Comparison of ENCODE assay signal across 8 cellular contexts in the genomic region with DNA sequence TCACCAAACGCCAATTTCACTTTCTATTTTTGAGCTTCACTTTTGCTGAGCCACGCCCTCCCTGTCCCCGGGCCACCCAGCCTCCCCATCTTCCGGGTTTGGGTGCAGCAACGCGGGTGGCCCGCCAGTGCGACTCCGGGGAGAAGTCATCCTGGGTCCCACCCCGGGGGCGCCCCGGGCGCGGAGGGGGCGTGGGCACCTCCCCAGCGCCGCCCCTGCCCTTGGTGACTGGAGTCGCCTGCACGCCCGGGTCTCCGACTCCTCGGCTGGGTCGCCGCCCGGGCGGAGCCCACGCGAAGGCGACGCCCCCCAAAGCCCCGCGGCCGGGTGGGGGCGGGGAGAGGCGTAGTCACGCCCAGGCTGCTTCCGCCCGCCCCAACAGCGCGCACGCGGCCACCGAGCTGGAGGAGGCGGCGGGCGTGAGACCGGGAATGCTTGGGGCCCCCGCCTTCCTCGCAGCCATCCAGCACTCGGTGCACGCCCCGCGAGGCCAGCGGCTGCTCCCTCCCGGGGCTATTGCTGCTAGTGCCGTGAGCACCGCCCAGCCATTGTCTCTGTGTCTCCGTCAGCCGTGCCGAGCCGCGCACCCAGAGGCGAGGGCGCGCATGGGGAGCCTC.
DNase-seq lines count a peak whose midpoint lies in the region; ATAC-seq and TF ChIP-seq lines count a peak whose summit lies in the region.

No MANE protein-coding gene starts in this region.

- CTCF ChIA-PET in CD4-positive, alpha-beta T cell (lab: Charles Lee) = no interaction called here

- POLR2A ChIA-PET in CD4-positive, alpha-beta T cell (lab: Charles Lee) = interaction anchor here (0.6 to 4.9 kb wide), 14 partner anchors 9 to 1486 kb away, joined by 3 to 40 read pairs (median 4); no protein-coding TSS in a partner anchor

- H3K27me3 Mint-ChIP-seq in CD4-positive, alpha-beta T cell = no peaks in the 10 kb centered on the region
- H3K27me3 Mint-ChIP-seq in endothelial cell (ENCODE audit: unreplicated experiment) = peaks cover 5% of the 10 kb centered on the region

- no peaks in the 10 kb centered on the region for H3K9me3 Mint-ChIP-seq in CD4-positive, alpha-beta T cell
- no peaks in the 10 kb centered on the region for H3K9me3 Mint-ChIP-seq in endothelial cell (ENCODE audit: unreplicated experiment)

- peak overlapping the region; percentile 29 for H3K27ac ChIP-seq in CD4-positive, alpha-beta T cell (ENCODE audit: low read depth, low read length)

- peak; percentile 84 for ATAC-seq in CD4-positive, alpha-beta T cell (ENCODE audit: poor library complexity)
- peak; percentile 82 for ATAC-seq in HG02798 (IDR thresholded peaks at IDR 0.05; ENCODE audit: poor library complexity, unreplicated experiment)
- ATAC-seq in GM19328 (IDR thresholded peaks at IDR 0.05; ENCODE audit: unreplicated experiment) = no peak
- ATAC-seq in esophagus mucosa = no peak

- H3K36me3 Mint-ChIP-seq in CD4-positive, alpha-beta T cell (ENCODE audit: low read depth) = peaks cover 23% of the 10 kb centered on the region
- H3K36me3 Mint-ChIP-seq in endothelial cell (ENCODE audit: low read depth, unreplicated experiment) = peaks cover 8% of the 10 kb centered on the region

- TF ChIP-seq CTCF in CD4-positive, alpha-beta T cell (IDR thresholded peaks at IDR 0.05) = no peak
- no peak for TF ChIP-seq CTCF in endothelial cell (IDR thresholded peaks at IDR 0.05; ENCODE audit: unreplicated experiment)

- peaks cover 33% of the 10 kb centered on the region for H3K4me1 Mint-ChIP-seq in CD4-positive, alpha-beta T cell (ENCODE audit: low read depth)
- H3K4me1 Mint-ChIP-seq in endothelial cell (ENCODE audit: unreplicated experiment) = peaks cover 20% of the 10 kb centered on the region

- no peaks in the 10 kb centered on the region for H3K27me3 ChIP-seq in CD4-positive, alpha-beta T cell (ENCODE audit: control insufficient read depth, insufficient read depth, low read length)

- peak overlapping the region; percentile 97 for H3K4me3 Mint-ChIP-seq in CD4-positive, alpha-beta T cell
- H3K4me3 Mint-ChIP-seq in endothelial cell (ENCODE audit: unreplicated experiment) = peak overlapping the region; percentile 89

- H3K27ac Mint-ChIP-seq in CD4-positive, alpha-beta T cell = peak overlapping the region; percentile 99
- H3K27ac Mint-ChIP-seq in endothelial cell (ENCODE audit: unreplicated experiment) = peak overlapping the region; percentile 77

- no peaks in the 10 kb centered on the region for H3K9me3 ChIP-seq in CD4-positive, alpha-beta T cell (ENCODE audit: control insufficient read depth, low read length)

- intact Hi-C loops in CD4-positive, alpha-beta T cell (cut with DNase I, micrococcal nuclease) = loop anchor here (1.0 to 10.0 kb wide), 4 partner anchors 17 to 69 kb away; no protein-coding TSS in a partner anchor

- peak overlapping the region; percentile 71 for H3K4me3 ChIP-seq in skeletal muscle cell (ENCODE audit: low read depth, low read length)

- DNase-seq in CD4-positive, alpha-beta T cell = peak in 7 of 10 experiments; percentile 78 to 92 (median 86)
- DNase-seq in T-helper 1 cell (peak in 4 of 5 donors; percentile 81 to 87 (median 83)), endothelial cell (ENCODE audit: low spot score) (peak; percentile 72), skeletal muscle cell (ENCODE audit: low read depth) (peak; percentile 31), NAMALWA (ENCODE audit: low spot score) (no peak)

Comparison
In these comparisons a context has a peak if more than half of its experiments do, and no peak if none do; other contexts are left out.
1. ATAC-seq: peak in CD4-positive, alpha-beta T cell (single experiment) and HG02798 (single experiment); none in GM19328 (single experiment) and esophagus mucosa (single experiment).